Comparison of ENCODE assay signal across 18 cellular contexts in the genomic region with DNA sequence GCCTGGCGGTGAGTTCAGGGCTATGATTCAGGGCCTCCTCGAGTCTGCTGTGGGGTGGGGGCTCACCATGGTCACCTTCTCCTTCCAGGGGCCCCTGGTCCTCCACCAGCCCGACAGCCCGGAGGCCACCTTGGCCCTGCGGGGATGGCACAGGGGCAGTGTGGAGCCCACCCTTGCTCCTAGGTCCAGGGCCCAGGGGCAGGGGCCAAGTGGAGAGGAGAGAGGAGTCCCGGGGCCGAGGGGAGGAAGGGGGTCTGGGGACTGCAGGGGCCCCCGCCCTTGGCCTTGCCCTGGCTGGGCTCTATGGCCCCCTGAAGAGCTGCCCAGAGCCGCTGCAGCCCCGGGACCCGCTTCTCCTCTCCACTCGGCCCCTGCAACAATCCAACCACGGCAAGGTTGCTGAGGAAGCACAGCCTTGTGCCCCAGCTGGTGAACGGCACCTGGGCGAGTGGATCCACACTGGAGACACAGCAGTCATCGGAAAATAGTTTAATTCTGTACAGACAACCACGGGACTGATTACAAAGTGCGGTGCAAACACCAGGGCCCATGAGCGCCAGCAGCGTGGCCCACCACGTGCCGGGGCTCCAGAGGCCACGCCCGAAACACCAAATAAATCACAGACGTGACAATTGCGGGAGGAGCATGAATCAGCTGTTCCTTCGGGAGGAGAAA. TPM values are rescaled to one million over a fixed set of nuclear protein-coding genes. Genes with fewer than 3 reads are reported as not detected.
"Had no signal": no experiment of that assay in that cellular context is flagged by ENCODE, and none has a peak within 500 bp of the region (broad histone marks: within the 10 kb centered on the region; RNA-seq: fewer than 3 reads in every experiment).

No MANE protein-coding gene starts in this region.

- H3K4me3 Mint-ChIP-seq: activated naive CD8-positive, alpha-beta T cell treated with anti-CD3 and anti-CD28 coated beads, Interleukin-2, amount 10 ng/mL, durations not matched to agents 7 days and 5 days; brain; memory B cell; natural killer cell; T-helper 2 cell treated with Interferon-gamma antibody and Interleukin-4, amounts not matched to agents 5 μg/mL and 100 μg/mL, for 36 hours had no signal

- H3K9me3 Mint-ChIP-seq: brain, memory B cell, natural killer cell had no signal

- DNase-seq: activated CD4-positive, alpha-beta T cell treated with anti-CD3 and anti-CD28 coated beads, Interleukin-2, amount 50 U/mL, for 1 hour; activated naive CD4-positive, alpha-beta T cell; activated naive CD8-positive, alpha-beta T cell treated with anti-CD3 and anti-CD28 coated beads, Interleukin-2, amount 10 ng/mL, durations not matched to agents 7 days and 5 days; activated T-cell treated with anti-CD3 and anti-CD28 coated beads for 4 hours; gastrocnemius medialis; heart right ventricle; natural killer cell; stimulated activated CD4-positive, alpha-beta T cell treated with anti-CD3 and anti-CD28 coated beads, Interleukin-2, amount 100 ng/mL, for 24 hours; SW 1271; thyroid gland; uterus had no signal

- H3K9me3 ChIP-seq: gastrocnemius medialis, thyroid gland, uterus had no signal

- H3K4me3 ChIP-seq: gastrocnemius medialis, heart right ventricle, thyroid gland, uterus had no signal

- H3K4me1 Mint-ChIP-seq: memory B cell had no signal

- ATAC-seq: gastrocnemius medialis, left lobe of liver, natural killer cell, sciatic nerve had no signal

- H3K27me3 ChIP-seq: gastrocnemius medialis, heart right ventricle, neutrophil, thyroid gland, uterus had no signal

- H3K27ac ChIP-seq: epithelial cell of prostate, gastrocnemius medialis, heart right ventricle, neutrophil, thyroid gland, uterus had no signal

- H3K36me3 Mint-ChIP-seq: natural killer cell had no signal

- H3K27me3 Mint-ChIP-seq: activated naive CD8-positive, alpha-beta T cell treated with anti-CD3 and anti-CD28 coated beads, Interleukin-2, amount 10 ng/mL, durations not matched to agents 7 days and 5 days; memory B cell had no signal

- H3K27ac Mint-ChIP-seq: activated naive CD8-positive, alpha-beta T cell treated with anti-CD3 and anti-CD28 coated beads, Interleukin-2, amount 10 ng/mL, durations not matched to agents 7 days and 5 days; brain; T-helper 2 cell treated with Interferon-gamma antibody and Interleukin-4, amounts not matched to agents 5 μg/mL and 100 μg/mL, for 36 hours had no signal

- H3K36me3 ChIP-seq: uterus had no signal

- H3K4me1 ChIP-seq: gastrocnemius medialis, heart right ventricle, thyroid gland had no signal

RNA-seq across cellular contexts. Expression of a gene that starts 23.0 kb away (rescaled TPM):
- total RNA-seq: natural killer cell had no signal
